Comparison of ENCODE assay signal across 14 cellular contexts in genomic region chr1:244628719-244629299, GRCh38.
"Had no signal": no experiment of that assay in that cellular context is flagged by ENCODE, and none has a peak within 500 bp of the region (broad histone marks: within the 10 kb centered on the region; RNA-seq: fewer than 3 reads in every experiment).

No MANE protein-coding gene starts in this region.

- H3K4me1 Mint-ChIP-seq: neural progenitor cell had no signal

- H3K4me3 ChIP-seq: neural progenitor cell, ovary had no signal

- ATAC-seq: activated T-helper 17 cell treated with anti-CD3 and anti-CD28 coated beads, Interleukin-2, amount 50 U/mL, for 72 hours had no signal

- H3K27me3 ChIP-seq: neural progenitor cell, ovary had no signal

- DNase-seq: activated CD4-positive, alpha-beta T cell treated with anti-CD3 and anti-CD28 coated beads, Interleukin-2, amount 50 U/mL, for 1 hour; activated naive CD4-positive, alpha-beta T cell treated with anti-CD3 and anti-CD28 coated beads for 36 hours; activated T-cell treated with anti-CD3 and anti-CD28 coated beads for 4 hours; caudate nucleus; cortex of kidney; effector CD8-positive, alpha-beta T cell; glutamatergic neuron; ovary; stimulated activated CD4-positive, alpha-beta T cell treated with anti-CD3 and anti-CD28 coated beads, Interleukin-4, amount 100 ng/mL, for 1 hour; stimulated activated CD8-positive, alpha-beta memory T cell treated with anti-CD3 and anti-CD28 coated beads, Interleukin-4, amount 100 ng/mL, for 48 hours; T-helper 1 cell had no signal

- H3K4me3 Mint-ChIP-seq: activated naive CD4-positive, alpha-beta T cell treated with anti-CD3 and anti-CD28 coated beads for 36 hours; activated T-helper 17 cell treated with anti-CD3 and anti-CD28 coated beads, Interleukin-2, amount 50 U/mL, for 72 hours; neural progenitor cell; stimulated activated naive CD8-positive, alpha-beta T cell treated with anti-CD3 and anti-CD28 coated beads, Interleukin-15, Interleukin-2, amounts not matched to agents 100 ng/mL and 50 ng/mL, for 24 hours had no signal

- H3K27ac Mint-ChIP-seq: activated naive CD4-positive, alpha-beta T cell treated with anti-CD3 and anti-CD28 coated beads for 36 hours; activated T-helper 17 cell treated with anti-CD3 and anti-CD28 coated beads, Interleukin-2, amount 50 U/mL, for 72 hours; neural progenitor cell; stimulated activated naive CD8-positive, alpha-beta T cell treated with anti-CD3 and anti-CD28 coated beads, Interleukin-15, Interleukin-2, amounts not matched to agents 100 ng/mL and 50 ng/mL, for 24 hours had no signal

- H3K36me3 ChIP-seq: neural progenitor cell, ovary had no signal

- H3K9me3 Mint-ChIP-seq: activated naive CD4-positive, alpha-beta T cell treated with anti-CD3 and anti-CD28 coated beads for 36 hours; activated T-helper 17 cell treated with anti-CD3 and anti-CD28 coated beads, Interleukin-2, amount 50 U/mL, for 72 hours had no signal
